ENCODE assay signal across 18 cellular contexts in genomic region chr6:170034294-170034693, GRCh38.
DNase-seq lines count a peak whose midpoint lies in the region; ATAC-seq and TF ChIP-seq lines count a peak whose summit lies in the region.
"Had no signal": no experiment of that assay in that cellular context is flagged by ENCODE, and none has a peak within 500 bp of the region (broad histone marks: within the 10 kb centered on the region; RNA-seq: fewer than 3 reads in every experiment).

No MANE protein-coding gene starts in this region.

- peaks cover 0 to 3% (median 0%) of the 10 kb centered on the region in 4 donors for H3K9me3 ChIP-seq in upper lobe of left lung
- H3K9me3 ChIP-seq: A549, mucosa of descending colon had no signal

- peaks cover 11% of the 10 kb centered on the region in 2 donors for H3K9me3 Mint-ChIP-seq in effector memory CD8-positive, alpha-beta T cell

- peaks cover 11 to 14% of the 10 kb centered on the region in 2 donors for H3K27me3 Mint-ChIP-seq in effector memory CD8-positive, alpha-beta T cell
- H3K27me3 Mint-ChIP-seq: activated T-helper 17 cell treated with anti-CD3 and anti-CD28 coated beads, Interleukin-2, amount 50 U/mL, for 72 hours; CD4-positive, CD25-positive, alpha-beta regulatory T cell had no signal

- H3K27me3 ChIP-seq in upper lobe of left lung: no peaks in the 10 kb centered on the region
- H3K27me3 ChIP-seq: SJSA1 had no signal

- TF ChIP-seq EP300 in upper lobe of left lung (IDR thresholded peaks at IDR 0.05): no peak

- no peak overlapping the region for H3K4me3 Mint-ChIP-seq in effector memory CD8-positive, alpha-beta T cell
- H3K4me3 Mint-ChIP-seq: activated T-helper 17 cell treated with anti-CD3 and anti-CD28 coated beads, Interleukin-2, amount 50 U/mL, for 72 hours; CD4-positive, CD25-positive, alpha-beta regulatory T cell had no signal

- no peaks in the 10 kb centered on the region for H3K36me3 ChIP-seq in upper lobe of left lung
- H3K36me3 ChIP-seq: SJSA1 had no signal

- WGBS in upper lobe of left lung, 2 donors: 81 to 94% methylated on average over 12 of the region's 12 CpGs

- H3K27ac Mint-ChIP-seq in effector memory CD8-positive, alpha-beta T cell: no peak overlapping the region
- H3K27ac Mint-ChIP-seq: activated T-helper 17 cell treated with anti-CD3 and anti-CD28 coated beads, Interleukin-2, amount 50 U/mL, for 72 hours had no signal

- H3K4me1 Mint-ChIP-seq in effector memory CD8-positive, alpha-beta T cell (ENCODE audit: low read depth in 2 of 2): peaks cover 0 to 2% of the 10 kb centered on the region in 2 donors
- H3K4me1 Mint-ChIP-seq: activated T-helper 17 cell treated with anti-CD3 and anti-CD28 coated beads, Interleukin-2, amount 50 U/mL, for 72 hours; CD4-positive, CD25-positive, alpha-beta regulatory T cell had no signal

- H3K27ac ChIP-seq in upper lobe of left lung: no peak overlapping the region
- H3K27ac ChIP-seq: A549, SJSA1 had no signal

- no peak for TF ChIP-seq POLR2A in upper lobe of left lung (IDR thresholded peaks at IDR 0.05)

- DNase-seq in activated effector memory CD4-positive, alpha-beta T cell treated with anti-CD3 and anti-CD28 coated beads, Interleukin-2, amount 50 U/mL, for 16 hours: peak; percentile 34
- no peak for DNase-seq in activated effector memory CD4-positive, alpha-beta T cell treated with Interleukin-2 at 50 U/mL for 16 hours
- DNase-seq in head of caudate nucleus (peak in 40 of 42 donors; percentile 22 to 77 (median 58)), pons (ENCODE audit: low spot score) (peak; percentile 58), upper lobe of left lung (peak; percentile 19 to 21), NCI-H748 (lab: John Stamatoyannopoulos, UW; ENCODE audit: unreplicated experiment) (no peak), NCI-H1694 treated with DMSO at 0.1 percent for 48 hours (lab: John Stamatoyannopoulos, UW) (no peak)
- DNase-seq in effector memory CD8-positive, alpha-beta T cell: no peak
- DNase-seq: activated CD4-positive, CD25-positive, alpha-beta regulatory T cell; CD4-positive, CD25-positive, alpha-beta regulatory T cell; cerebellar nuclear complex; DMS153; NCI-H1105; NCI-H526 had no signal

- H3K4me1 ChIP-seq in upper lobe of left lung: peaks cover 6 to 14% (median 7%) of the 10 kb centered on the region in 4 donors
- H3K4me1 ChIP-seq: A549, SJSA1 had no signal

- ATAC-seq in upper lobe of left lung (ENCODE audit: low FRiP score in 2 of 2): no peak
- ATAC-seq in effector memory CD8-positive, alpha-beta T cell (replicated peaks): no peak
- ATAC-seq: A549; activated T-helper 17 cell treated with anti-CD3 and anti-CD28 coated beads, Interleukin-2, amount 50 U/mL, for 72 hours; mucosa of descending colon had no signal

- intact Hi-C loops in head of caudate nucleus (cut with DNase I): no loop called here

- no peak overlapping the region for H3K4me3 ChIP-seq in upper lobe of left lung
- H3K4me3 ChIP-seq: A549, mucosa of descending colon, SJSA1 had no signal

- TF ChIP-seq CTCF in upper lobe of left lung (IDR thresholded peaks at IDR 0.05): no peak

- no peaks in the 10 kb centered on the region for H3K36me3 Mint-ChIP-seq in effector memory CD8-positive, alpha-beta T cell (ENCODE audit: insufficient read depth)
- H3K36me3 Mint-ChIP-seq: CD4-positive, CD25-positive, alpha-beta regulatory T cell had no signal

Comparison
In these comparisons a context has a peak if more than half of its experiments do, and no peak if none do; other contexts are left out.
1. DNase-seq: peak in activated effector memory CD4-positive, alpha-beta T cell treated with anti-CD3 and anti-CD28 coated beads, Interleukin-2, amount 50 U/mL, for 16 hours (single experiment), head of caudate nucleus (40 of 42), pons (single experiment) and upper lobe of left lung (2 of 2); none in activated effector memory CD4-positive, alpha-beta T cell treated with Interleukin-2 at 50 U/mL for 16 hours (single experiment), effector memory CD8-positive, alpha-beta T cell (0 of 3), NCI-H748 (single experiment) and NCI-H1694 treated with DMSO at 0.1 percent for 48 hours (single experiment).